In genomic region chr2:88590998-88591613, GRCh38 we compare ENCODE assay signal across 8 cellular contexts. TPM values are rescaled to one million over a fixed set of nuclear protein-coding genes. Genes with fewer than 3 reads are reported as not detected.
DNase-seq lines count a peak whose midpoint lies in the region; ATAC-seq and TF ChIP-seq lines count a peak whose summit lies in the region.

No MANE protein-coding gene starts in this region.

- no peaks in the 10 kb centered on the region for H3K27me3 Mint-ChIP-seq in Calu3 (ENCODE audit: unreplicated experiment)

- no peaks in the 10 kb centered on the region for H3K4me1 Mint-ChIP-seq in Calu3 (ENCODE audit: low read depth, unreplicated experiment)

- CTCF ChIA-PET in Calu3 (lab: Charles Lee) (interaction anchor here (1.0 to 1.2 kb wide), 3 partner anchors 9 to 81 kb away, joined by 6 to 10 read pairs (median 8); no protein-coding TSS in a partner anchor), OCI-LY7 (lab: Charles Lee; ENCODE audit: unreplicated experiment) (no interaction called here)

- no peak overlapping the region for H3K4me3 Mint-ChIP-seq in Calu3 (ENCODE audit: low read depth, unreplicated experiment)

- ATAC-seq in GM19351 (IDR thresholded peaks at IDR 0.05; ENCODE audit: unreplicated experiment) = peak; percentile 73
- peak; percentile 80 for ATAC-seq in sciatic nerve

- H3K27ac ChIP-seq in HL-60 (replicated peaks) (no peak overlapping the region), OCI-LY7 (ENCODE audit: low read depth, low read length, poor library complexity, severe bottlenecking) (peak overlapping the region; percentile 32), left ventricle myocardium inferior (replicated peaks) (no peak overlapping the region)

- H3K27ac Mint-ChIP-seq in Calu3 (ENCODE audit: unreplicated experiment) = no peak overlapping the region

- H3K79me2 ChIP-seq in OCI-LY7 (ENCODE audit: insufficient read depth, low read depth, low read length) = peaks cover 17% of the 10 kb centered on the region

- H4K20me1 ChIP-seq in OCI-LY7 (ENCODE audit: insufficient read depth, low read length) = no peaks in the 10 kb centered on the region; the same call in 1 of the 2 replicates

- no TSS peak for BruUV-seq in Calu3 (replicated peaks; lab: Mats Ljungman, UMichigan)
- no TSS peak for BruUV-seq in OCI-LY7 (replicated peaks; lab: Mats Ljungman, UMichigan)

- POLR2A ChIA-PET in OCI-LY7 (lab: Charles Lee) = interaction anchor here (0.7 to 1.2 kb wide), 2 partner anchors 9 to 31 kb away, joined by 3 read pairs; no protein-coding TSS in a partner anchor

- no peaks in the 10 kb centered on the region for H3K27me3 ChIP-seq in HL-60 (ENCODE audit: insufficient read depth, poor library complexity, severe bottlenecking)
- no peaks in the 10 kb centered on the region for H3K27me3 ChIP-seq in adipocyte (replicated peaks; ENCODE audit: control insufficient read depth, insufficient read depth, low read length)
- H3K27me3 ChIP-seq in left ventricle myocardium inferior (ENCODE audit: low read depth) = no peaks in the 10 kb centered on the region

- TF ChIP-seq CTCF in Calu3 (IDR thresholded peaks at IDR 0.05; ENCODE audit: unreplicated experiment) = peak; percentile 62
- peak; percentile 53 for TF ChIP-seq CTCF in HL-60 (IDR thresholded peaks at IDR 0.05; ENCODE audit: insufficient read depth, low read length)
- TF ChIP-seq CTCF in OCI-LY7 (conservative IDR thresholded peaks at IDR 0.05; ENCODE audit: low read length) = peak; percentile 98
- peak; percentile 87 for TF ChIP-seq CTCF in left ventricle myocardium inferior (IDR thresholded peaks at IDR 0.05; ENCODE audit: borderline replicate concordance)

- H3K4me1 ChIP-seq in OCI-LY7 (ENCODE audit: insufficient read depth, low read length, poor library complexity, severe bottlenecking) (peaks cover 25% of the 10 kb centered on the region), adipocyte (ENCODE audit: control insufficient read depth, insufficient read depth, low read length) (no peaks in the 10 kb centered on the region), left ventricle myocardium inferior (peaks cover 5% of the 10 kb centered on the region)

- no peak overlapping the region for H3K4me2 ChIP-seq in OCI-LY7 (ENCODE audit: low read length)

- peak overlapping the region; percentile 11 for H3K9ac ChIP-seq in adipocyte (ENCODE audit: low read length)

- no peaks in the 10 kb centered on the region for H3K9me3 Mint-ChIP-seq in Calu3 (ENCODE audit: low read depth, unreplicated experiment)

- H2AFZ ChIP-seq in OCI-LY7 (ENCODE audit: low read length) = no peak overlapping the region

- H3K4me3 ChIP-seq in HL-60 (replicated peaks; ENCODE audit: insufficient read depth, low read length) (no peak overlapping the region), OCI-LY7 (ENCODE audit: low read depth, low read length, poor library complexity, severe bottlenecking) (no peak overlapping the region), adipocyte (ENCODE audit: low read length) (no peak overlapping the region), left ventricle myocardium inferior (no peak overlapping the region)

- peak; percentile 59 for DNase-seq in Calu3
- peak; percentile 25 to 44 for DNase-seq in HL-60 (ENCODE audit: low read depth in 1 of 2, low spot score in 1 of 2)
- DNase-seq in OCI-LY7 (ENCODE audit: low spot score) = peak; percentile 84
- DNase-seq in adipocyte (ENCODE audit: low read depth) = peak; percentile 87
- DNase-seq in left ventricle myocardium inferior = no peak
- no peak for DNase-seq in sciatic nerve (ENCODE audit: low spot score)
- DNase-seq in activated effector memory CD4-positive, alpha-beta T cell treated with Interleukin-2 at 50 U/mL for 16 hours = no peak

- H3K9me2 ChIP-seq in OCI-LY7 (ENCODE audit: insufficient read depth, low read length) = no peaks in the 10 kb centered on the region

- peaks cover 8% of the 10 kb centered on the region; the same call in 1 of the 2 replicates for H3K9me3 ChIP-seq in OCI-LY7 (ENCODE audit: low read length)
- H3K9me3 ChIP-seq in adipocyte (ENCODE audit: control insufficient read depth, low read length) = no peaks in the 10 kb centered on the region
- H3K9me3 ChIP-seq in left ventricle myocardium inferior (replicated peaks) = no peaks in the 10 kb centered on the region

- peaks cover 4% of the 10 kb centered on the region for H3K36me3 Mint-ChIP-seq in Calu3 (ENCODE audit: insufficient read depth, unreplicated experiment)

- peaks cover 92% of the 10 kb centered on the region for H3K36me3 ChIP-seq in OCI-LY7 (ENCODE audit: insufficient read depth, low read length)
- peaks cover 52% of the 10 kb centered on the region for H3K36me3 ChIP-seq in adipocyte (ENCODE audit: control insufficient read depth, insufficient read depth, low read length, severe bottlenecking)
- H3K36me3 ChIP-seq in left ventricle myocardium inferior = peaks cover 76% of the 10 kb centered on the region

- intact Hi-C loops in Calu3 (cut with micrococcal nuclease; ENCODE audit: unreplicated experiment) (loop anchor here (1.0 kb wide), 1 partner anchor 78 kb away; no protein-coding TSS in a partner anchor), OCI-LY7 (cut with micrococcal nuclease; ENCODE audit: unreplicated experiment) (loop anchor here (1.0 to 2.0 kb wide), 2 partner anchors 36 to 78 kb away; partner anchors contain the start of gene EIF2AK3), left ventricle myocardium inferior (cut with micrococcal nuclease) (loop anchor here (2.0 kb wide), 1 partner anchor 82 kb away; no protein-coding TSS in a partner anchor), sciatic nerve (cut with DNase I) (loop anchor here (2.0 kb wide), 1 partner anchor 82 kb away; no protein-coding TSS in a partner anchor)

RNA-seq across cellular contexts. Expression of gene EIF2AK3, which starts 36.2 kb away (rescaled TPM):
- 16.1 and 17.4 TPM in 2 replicates for total RNA-seq in Calu3 (2022)
- total RNA-seq in OCI-LY7 (2014; rRNA removed; shearing (Covaris generic)) = 49.4 and 52.7 TPM in 2 replicates
- 64.5 and 73.4 TPM in 2 replicates for total RNA-seq in OCI-LY7 (2022)
- total RNA-seq in left ventricle myocardium inferior = 8.2 TPM
- total RNA-seq in sciatic nerve = 31.4 TPM

Comparison
In these comparisons a context has a peak if more than half of its experiments do, and no peak if none do; other contexts are left out.
1. DNase-seq: peak in Calu3 (single experiment), HL-60 (2 of 2), OCI-LY7 (single experiment) and adipocyte (single experiment); none in left ventricle myocardium inferior (single experiment), sciatic nerve (single experiment) and activated effector memory CD4-positive, alpha-beta T cell treated with Interleukin-2 at 50 U/mL for 16 hours (single experiment).
2. Peak in every context shown above with its lines, with median percentiles within 50 percentile points of each other: CTCF ChIP-seq.